ENCODE assay signal across 19 cellular contexts in genomic region chr1:214583824-214584554, GRCh38.
"Had no signal": no experiment of that assay in that cellular context is flagged by ENCODE, and none has a peak within 500 bp of the region (broad histone marks: within the 10 kb centered on the region; RNA-seq: fewer than 3 reads in every experiment).

No MANE protein-coding gene starts in this region.

- H3K36me3 ChIP-seq: brain microvascular endothelial cell, esophagus muscularis mucosa, heart left ventricle, spleen, suprapubic skin had no signal

- H3K27ac Mint-ChIP-seq: activated CD4-positive, alpha-beta T cell treated with anti-CD3 and anti-CD28 coated beads, Interleukin-2, amount 10 ng/mL, durations not matched to agents 7 days and 5 days; activated naive CD4-positive, alpha-beta T cell treated with anti-CD3 and anti-CD28 coated beads, Interleukin-2, amount 50 U/mL, for 24 hours; natural killer cell; progenitor cell of endocrine pancreas had no signal

- H3K9me3 ChIP-seq: esophagus muscularis mucosa, heart left ventricle, spleen, suprapubic skin had no signal

- H3K27me3 ChIP-seq: brain microvascular endothelial cell, esophagus muscularis mucosa, heart left ventricle, suprapubic skin had no signal

- H3K27me3 Mint-ChIP-seq: progenitor cell of endocrine pancreas had no signal

- H3K4me1 ChIP-seq: spleen had no signal

- H3K9me3 Mint-ChIP-seq: activated CD4-positive, alpha-beta T cell treated with anti-CD3 and anti-CD28 coated beads, Interleukin-2, amount 10 ng/mL, durations not matched to agents 7 days and 5 days; activated naive CD4-positive, alpha-beta T cell treated with anti-CD3 and anti-CD28 coated beads, Interleukin-2, amount 50 U/mL, for 24 hours; natural killer cell had no signal

- H3K4me3 Mint-ChIP-seq: activated CD4-positive, alpha-beta T cell treated with anti-CD3 and anti-CD28 coated beads, Interleukin-2, amount 10 ng/mL, durations not matched to agents 7 days and 5 days; activated naive CD4-positive, alpha-beta T cell treated with anti-CD3 and anti-CD28 coated beads, Interleukin-2, amount 50 U/mL, for 24 hours; natural killer cell had no signal

- H3K4me3 ChIP-seq: esophagus muscularis mucosa, heart left ventricle, spleen, suprapubic skin had no signal

- DNase-seq: activated CD4-positive, alpha-beta T cell treated with anti-CD3 and anti-CD28 coated beads, Interleukin-2, amount 10 ng/mL, durations not matched to agents 7 days and 5 days; activated CD4-positive, CD25-positive, alpha-beta regulatory T cell; activated CD8-positive, alpha-beta memory T cell treated with anti-CD3 and anti-CD28 coated beads for 24 hours; activated effector memory CD4-positive, alpha-beta T cell treated with Interleukin-2 at 50 U/mL for 16 hours; amniotic stem cell; brain microvascular endothelial cell; cerebellar nuclear complex; dermis blood vessel endothelial cell; heart left ventricle; natural killer cell; right cardiac atrium; spleen; stimulated activated CD4-positive, alpha-beta T cell treated with anti-CD3 and anti-CD28 coated beads, Interleukin-2, amount 100 ng/mL, for 24 hours; stimulated activated naive CD4-positive, alpha-beta T cell had no signal

- H3K27ac ChIP-seq: brain microvascular endothelial cell, esophagus muscularis mucosa, heart left ventricle, spleen had no signal

- ATAC-seq: heart left ventricle, left lobe of liver, natural killer cell, right cardiac atrium had no signal

- H3K4me1 Mint-ChIP-seq: activated CD4-positive, alpha-beta T cell treated with anti-CD3 and anti-CD28 coated beads, Interleukin-2, amount 10 ng/mL, durations not matched to agents 7 days and 5 days; activated naive CD4-positive, alpha-beta T cell treated with anti-CD3 and anti-CD28 coated beads, Interleukin-2, amount 50 U/mL, for 24 hours; natural killer cell had no signal

- H3K36me3 Mint-ChIP-seq: activated naive CD4-positive, alpha-beta T cell treated with anti-CD3 and anti-CD28 coated beads, Interleukin-2, amount 50 U/mL, for 24 hours; natural killer cell had no signal
